1 cellular context compared by ENCODE assay signal in the genomic region with DNA sequence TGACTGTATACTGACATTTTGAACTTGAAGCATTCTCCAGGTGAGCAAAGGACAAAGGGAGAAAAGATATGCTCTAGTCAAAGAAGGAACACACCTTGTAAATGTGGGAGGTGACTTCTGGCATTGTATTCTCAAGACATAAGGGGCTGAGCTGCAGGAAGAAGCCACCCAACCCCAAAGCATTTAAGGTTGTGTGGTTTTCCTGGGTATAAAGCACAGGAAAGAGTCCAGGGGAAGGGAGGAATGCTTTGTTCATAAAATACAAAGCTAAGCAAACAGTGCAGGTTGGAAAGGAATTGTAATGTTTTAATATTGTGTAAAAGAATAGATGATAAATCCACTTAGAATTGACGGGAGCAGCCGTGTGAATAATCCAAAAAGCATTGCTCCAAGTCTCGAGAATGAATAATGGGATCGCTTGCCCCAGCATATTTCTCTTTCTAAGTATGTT.
TF ChIP-seq lines count a peak whose summit lies in the region.

No MANE protein-coding gene starts in this region.

TF ChIP-seq in GM23338, 12 proteins besides CTCF, POLR2A, EP300 and RAD21 (continued from another document):
- TF ChIP-seq, protein P1, sequence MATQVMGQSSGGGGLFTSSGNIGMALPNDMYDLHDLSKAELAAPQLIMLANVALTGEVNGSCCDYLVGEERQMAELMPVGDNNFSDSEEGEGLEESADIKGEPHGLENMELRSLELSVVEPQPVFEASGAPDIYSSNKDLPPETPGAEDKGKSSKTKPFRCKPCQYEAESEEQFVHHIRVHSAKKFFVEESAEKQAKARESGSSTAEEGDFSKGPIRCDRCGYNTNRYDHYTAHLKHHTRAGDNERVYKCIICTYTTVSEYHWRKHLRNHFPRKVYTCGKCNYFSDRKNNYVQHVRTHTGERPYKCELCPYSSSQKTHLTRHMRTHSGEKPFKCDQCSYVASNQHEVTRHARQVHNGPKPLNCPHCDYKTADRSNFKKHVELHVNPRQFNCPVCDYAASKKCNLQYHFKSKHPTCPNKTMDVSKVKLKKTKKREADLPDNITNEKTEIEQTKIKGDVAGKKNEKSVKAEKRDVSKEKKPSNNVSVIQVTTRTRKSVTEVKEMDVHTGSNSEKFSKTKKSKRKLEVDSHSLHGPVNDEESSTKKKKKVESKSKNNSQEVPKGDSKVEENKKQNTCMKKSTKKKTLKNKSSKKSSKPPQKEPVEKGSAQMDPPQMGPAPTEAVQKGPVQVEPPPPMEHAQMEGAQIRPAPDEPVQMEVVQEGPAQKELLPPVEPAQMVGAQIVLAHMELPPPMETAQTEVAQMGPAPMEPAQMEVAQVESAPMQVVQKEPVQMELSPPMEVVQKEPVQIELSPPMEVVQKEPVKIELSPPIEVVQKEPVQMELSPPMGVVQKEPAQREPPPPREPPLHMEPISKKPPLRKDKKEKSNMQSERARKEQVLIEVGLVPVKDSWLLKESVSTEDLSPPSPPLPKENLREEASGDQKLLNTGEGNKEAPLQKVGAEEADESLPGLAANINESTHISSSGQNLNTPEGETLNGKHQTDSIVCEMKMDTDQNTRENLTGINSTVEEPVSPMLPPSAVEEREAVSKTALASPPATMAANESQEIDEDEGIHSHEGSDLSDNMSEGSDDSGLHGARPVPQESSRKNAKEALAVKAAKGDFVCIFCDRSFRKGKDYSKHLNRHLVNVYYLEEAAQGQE (IDR thresholded peaks at IDR 0.05; ENCODE audit: unreplicated experiment) = no peak
- TF ChIP-seq STAT1 (IDR thresholded peaks at IDR 0.05; ENCODE audit: unreplicated experiment) = no peak
